In the genomic region with DNA sequence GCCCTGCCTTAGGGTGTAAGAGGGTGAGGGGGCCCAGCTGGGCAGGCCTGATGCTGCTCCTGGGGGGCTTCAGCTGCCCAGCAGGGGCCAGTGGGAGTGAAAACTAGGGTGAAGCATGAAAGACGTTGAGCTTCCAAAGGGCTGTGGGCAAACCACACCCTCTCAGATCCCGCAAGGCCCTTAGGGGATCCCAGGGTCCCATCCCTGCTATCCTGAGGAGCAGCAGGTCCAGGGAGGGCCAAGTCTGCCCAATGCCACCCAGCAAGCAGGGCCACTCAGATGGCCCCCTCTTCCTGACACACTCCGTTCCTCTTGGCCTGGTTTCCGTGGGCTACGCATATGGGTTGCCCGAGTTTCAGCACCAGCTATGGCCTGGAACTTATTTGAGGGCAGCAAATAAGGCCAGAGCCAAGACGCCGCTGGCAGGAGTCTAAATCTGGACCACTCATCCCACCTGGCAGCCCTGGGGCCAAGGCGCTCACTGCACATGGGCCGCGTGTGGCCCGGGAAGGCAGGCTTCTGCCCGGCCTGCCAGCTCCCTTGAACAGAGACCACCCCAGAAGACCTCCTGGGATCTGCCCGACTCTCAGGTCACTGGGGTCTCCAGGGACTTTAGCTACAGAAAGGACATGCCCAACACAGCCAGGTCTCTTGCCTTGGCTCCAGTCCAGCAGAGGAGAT, we compare ENCODE assay signal across 1 cellular context.
TF ChIP-seq lines count a peak whose summit lies in the region.

No MANE protein-coding gene starts in this region.

TF ChIP-seq in HCT116, 20 proteins besides CTCF, POLR2A, EP300 and RAD21 (continued from another document):
- TF ChIP-seq, protein P1, sequence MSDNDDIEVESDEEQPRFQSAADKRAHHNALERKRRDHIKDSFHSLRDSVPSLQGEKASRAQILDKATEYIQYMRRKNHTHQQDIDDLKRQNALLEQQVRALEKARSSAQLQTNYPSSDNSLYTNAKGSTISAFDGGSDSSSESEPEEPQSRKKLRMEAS (IDR thresholded peaks at IDR 0.05), result no peak
- TF ChIP-seq YY1 (IDR thresholded peaks at IDR 0.05; ENCODE audit: extremely low read depth, insufficient replicate concordance, low read depth, low read length) (no peak), JUND (IDR thresholded peaks at IDR 0.05) (no peak), EGR1 (IDR thresholded peaks at IDR 0.05; ENCODE audit: low read depth) (no peak), POLR2AphosphoS5 (IDR thresholded peaks at IDR 0.05; ENCODE audit: low read depth, low read length) (no peak), ELF1 (IDR thresholded peaks at IDR 0.05; ENCODE audit: borderline replicate concordance, low read depth) (no peak), CEBPB (IDR thresholded peaks at IDR 0.05; ENCODE audit: low read depth) (no peak), ZFX (IDR thresholded peaks at IDR 0.05) (no peak), SP1 (IDR thresholded peaks at IDR 0.05; ENCODE audit: low read depth) (no peak), SRF (IDR thresholded peaks at IDR 0.05; ENCODE audit: low read depth) (no peak), FOSL1 (IDR thresholded peaks at IDR 0.05; ENCODE audit: low read depth) (no peak), EZH2 (IDR thresholded peaks at IDR 0.05) (no peak), EZH2phosphoT487 (IDR thresholded peaks at IDR 0.05; ENCODE audit: borderline replicate concordance) (no peak)
- TF ChIP-seq, protein P2, sequence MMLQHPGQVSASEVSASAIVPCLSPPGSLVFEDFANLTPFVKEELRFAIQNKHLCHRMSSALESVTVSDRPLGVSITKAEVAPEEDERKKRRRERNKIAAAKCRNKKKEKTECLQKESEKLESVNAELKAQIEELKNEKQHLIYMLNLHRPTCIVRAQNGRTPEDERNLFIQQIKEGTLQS (IDR thresholded peaks at IDR 0.05), result no peak
- TF ChIP-seq, protein P3, sequence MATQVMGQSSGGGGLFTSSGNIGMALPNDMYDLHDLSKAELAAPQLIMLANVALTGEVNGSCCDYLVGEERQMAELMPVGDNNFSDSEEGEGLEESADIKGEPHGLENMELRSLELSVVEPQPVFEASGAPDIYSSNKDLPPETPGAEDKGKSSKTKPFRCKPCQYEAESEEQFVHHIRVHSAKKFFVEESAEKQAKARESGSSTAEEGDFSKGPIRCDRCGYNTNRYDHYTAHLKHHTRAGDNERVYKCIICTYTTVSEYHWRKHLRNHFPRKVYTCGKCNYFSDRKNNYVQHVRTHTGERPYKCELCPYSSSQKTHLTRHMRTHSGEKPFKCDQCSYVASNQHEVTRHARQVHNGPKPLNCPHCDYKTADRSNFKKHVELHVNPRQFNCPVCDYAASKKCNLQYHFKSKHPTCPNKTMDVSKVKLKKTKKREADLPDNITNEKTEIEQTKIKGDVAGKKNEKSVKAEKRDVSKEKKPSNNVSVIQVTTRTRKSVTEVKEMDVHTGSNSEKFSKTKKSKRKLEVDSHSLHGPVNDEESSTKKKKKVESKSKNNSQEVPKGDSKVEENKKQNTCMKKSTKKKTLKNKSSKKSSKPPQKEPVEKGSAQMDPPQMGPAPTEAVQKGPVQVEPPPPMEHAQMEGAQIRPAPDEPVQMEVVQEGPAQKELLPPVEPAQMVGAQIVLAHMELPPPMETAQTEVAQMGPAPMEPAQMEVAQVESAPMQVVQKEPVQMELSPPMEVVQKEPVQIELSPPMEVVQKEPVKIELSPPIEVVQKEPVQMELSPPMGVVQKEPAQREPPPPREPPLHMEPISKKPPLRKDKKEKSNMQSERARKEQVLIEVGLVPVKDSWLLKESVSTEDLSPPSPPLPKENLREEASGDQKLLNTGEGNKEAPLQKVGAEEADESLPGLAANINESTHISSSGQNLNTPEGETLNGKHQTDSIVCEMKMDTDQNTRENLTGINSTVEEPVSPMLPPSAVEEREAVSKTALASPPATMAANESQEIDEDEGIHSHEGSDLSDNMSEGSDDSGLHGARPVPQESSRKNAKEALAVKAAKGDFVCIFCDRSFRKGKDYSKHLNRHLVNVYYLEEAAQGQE (IDR thresholded peaks at IDR 0.05; ENCODE audit: low read depth), result no peak
